ENCODE assay signal across 7 cellular contexts in the genomic region with DNA sequence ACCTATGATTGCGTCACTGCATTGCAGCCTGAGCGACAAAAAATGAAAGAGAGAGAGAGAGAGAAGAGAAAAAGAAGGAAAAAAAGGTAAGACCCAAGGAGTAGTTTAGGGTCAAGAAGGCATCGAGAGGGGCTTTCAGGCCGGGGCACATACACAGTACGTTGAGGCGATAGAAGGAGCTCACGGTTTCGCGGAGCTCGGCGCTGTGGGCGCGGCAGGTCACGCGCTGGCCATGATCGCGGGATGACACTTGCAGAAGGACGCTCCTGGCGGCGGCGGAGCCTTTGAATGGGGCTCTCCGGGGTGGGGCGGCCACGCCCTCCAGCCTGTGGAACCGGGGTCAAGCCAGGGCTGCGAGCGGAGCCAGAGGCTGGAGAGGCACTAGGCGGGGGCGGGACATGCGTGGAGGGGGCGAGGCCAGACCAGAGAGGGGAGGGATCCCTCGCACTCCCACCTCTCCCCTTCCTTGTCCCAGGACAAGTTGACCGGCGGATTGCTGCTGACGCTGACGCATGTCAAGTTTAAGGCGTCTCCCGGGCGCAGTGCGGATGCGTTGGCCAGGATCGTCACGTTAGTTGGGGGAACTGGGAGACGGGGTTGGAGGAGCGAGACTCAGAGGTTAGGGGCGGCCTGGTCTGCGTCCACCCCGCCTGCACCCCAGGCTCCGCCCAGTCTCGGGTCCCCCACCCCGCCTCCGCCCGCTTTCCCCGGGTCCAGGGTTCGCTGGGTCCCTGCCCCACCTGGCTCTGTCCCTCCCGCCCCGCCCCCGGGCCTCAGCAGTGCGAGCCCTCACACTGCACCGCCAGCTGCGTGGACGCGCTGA. TPM values are rescaled to one million over a fixed set of nuclear protein-coding genes. Genes with fewer than 3 reads are reported as not detected.
DNase-seq lines count a peak whose midpoint lies in the region; ATAC-seq and TF ChIP-seq lines count a peak whose summit lies in the region.
"Had no signal": no experiment of that assay in that cellular context is flagged by ENCODE, and none has a peak within 500 bp of the region (broad histone marks: within the 10 kb centered on the region; RNA-seq: fewer than 3 reads in every experiment).

No MANE protein-coding gene starts in this region.

- H3K9me3 ChIP-seq in mucosa of rectum (ENCODE audit: control insufficient read depth in 2 of 2, low read length in 2 of 2), result peaks cover 0 to 3% of the 10 kb centered on the region in 2 donors
- H3K9me3 ChIP-seq: thyroid gland had no signal

- H3K9ac ChIP-seq in mucosa of rectum (ENCODE audit: low read depth in 1 of 2, low read length in 2 of 2), result no peak overlapping the region

- peaks cover 19% of the 10 kb centered on the region for H3K4me1 Mint-ChIP-seq in GM23338
- peaks cover 12% of the 10 kb centered on the region for H3K4me1 Mint-ChIP-seq in activated T-helper 17 cell treated with anti-CD3 and anti-CD28 coated beads, Interleukin-2, amount 50 U/mL, for 72 hours

- H3K36me3 ChIP-seq in GM23338 (ENCODE audit: insufficient read depth) (no peaks in the 10 kb centered on the region), mucosa of rectum (ENCODE audit: control insufficient read depth in 2 of 2, insufficient read depth in 2 of 2, low read length in 2 of 2) (no peaks in the 10 kb centered on the region)
- H3K36me3 ChIP-seq: thyroid gland had no signal

- H3K4me3 Mint-ChIP-seq in GM23338, result peak overlapping the region; percentile 76
- peak overlapping the region; percentile 75 for H3K4me3 Mint-ChIP-seq in activated T-helper 17 cell treated with anti-CD3 and anti-CD28 coated beads, Interleukin-2, amount 50 U/mL, for 72 hours

- H3K4me1 ChIP-seq in GM23338 (ENCODE audit: insufficient read depth), result peaks cover 12% of the 10 kb centered on the region
- H3K4me1 ChIP-seq in mucosa of rectum (ENCODE audit: control insufficient read depth in 2 of 2, insufficient read depth in 2 of 2, low read length in 2 of 2), result peaks cover 5 to 9% of the 10 kb centered on the region in 2 donors

- peaks cover 48% of the 10 kb centered on the region for H3K27me3 Mint-ChIP-seq in GM23338 (ENCODE audit: insufficient read depth, low read depth, poor library complexity)
- H3K27me3 Mint-ChIP-seq in activated T-helper 17 cell treated with anti-CD3 and anti-CD28 coated beads, Interleukin-2, amount 50 U/mL, for 72 hours, result peaks cover 48% of the 10 kb centered on the region

- DNase-seq in GM23338 (ENCODE audit: low spot score) (peak; percentile 80), SW 1271 (lab: John Stamatoyannopoulos, UW) (no peak)

- H4K20me1 ChIP-seq in GM23338 (replicated peaks; ENCODE audit: insufficient read depth), result peaks cover 2% of the 10 kb centered on the region; the same call in 1 of the 2 replicates

- no peaks in the 10 kb centered on the region; the same call in 2 of the 3 replicates for H3K36me3 Mint-ChIP-seq in GM23338 (ENCODE audit: low read depth)
- no peaks in the 10 kb centered on the region for H3K36me3 Mint-ChIP-seq in activated T-helper 17 cell treated with anti-CD3 and anti-CD28 coated beads, Interleukin-2, amount 50 U/mL, for 72 hours (ENCODE audit: low read depth)

- H3K27me3 ChIP-seq in GM23338 (ENCODE audit: insufficient read depth), result peaks cover 34% of the 10 kb centered on the region
- H3K27me3 ChIP-seq in mucosa of rectum (ENCODE audit: control insufficient read depth in 2 of 2, insufficient read depth in 2 of 2, low read length in 2 of 2), result peaks cover 17 to 22% of the 10 kb centered on the region in 2 donors

- H3K79me2 ChIP-seq in GM23338 (replicated peaks; ENCODE audit: insufficient read depth), result no peaks in the 10 kb centered on the region

- H3K27ac ChIP-seq in GM23338 (ENCODE audit: low read depth), result no peak overlapping the region
- H3K27ac ChIP-seq in mucosa of rectum (ENCODE audit: low read depth in 2 of 2, low read length in 2 of 2), result no peak overlapping the region
- H3K27ac ChIP-seq: thyroid gland had no signal

- H2AFZ ChIP-seq in GM23338, result peak overlapping the region; percentile 19

- 0 out of 2 replicates have a peak, but pooled peaks cover 3% of the 10 kb centered on the region for H3F3A ChIP-seq in GM23338 (replicated peaks; ENCODE audit: low read depth)

- H3K4me3 ChIP-seq in GM23338 (peak overlapping the region; percentile 70), mucosa of rectum (ENCODE audit: low read length in 2 of 2) (peak overlapping the region; percentile 20 to 45)
- H3K4me3 ChIP-seq: thyroid gland had no signal

- peak overlapping the region; percentile 83 for H3K4me2 ChIP-seq in GM23338

- peaks cover 3% of the 10 kb centered on the region; the same call in 2 of the 3 replicates for H3K9me3 Mint-ChIP-seq in GM23338
- no peaks in the 10 kb centered on the region for H3K9me3 Mint-ChIP-seq in activated T-helper 17 cell treated with anti-CD3 and anti-CD28 coated beads, Interleukin-2, amount 50 U/mL, for 72 hours

- ATAC-seq in GM23338 (peak; percentile 58), GM19351 (IDR thresholded peaks at IDR 0.05; ENCODE audit: unreplicated experiment) (no peak), GM21367 (IDR thresholded peaks at IDR 0.05; ENCODE audit: unreplicated experiment) (no peak)
- peak; percentile 40 for ATAC-seq in activated T-helper 17 cell treated with anti-CD3 and anti-CD28 coated beads, Interleukin-2, amount 50 U/mL, for 72 hours (replicated peaks)

- peaks cover 12% of the 10 kb centered on the region for H3K9me2 ChIP-seq in GM23338 (ENCODE audit: insufficient read depth)

- no peak for TF ChIP-seq CTCF in GM23338 (conservative IDR thresholded peaks at IDR 0.05; ENCODE audit: low read depth in 2 of 2)

- H3K27ac Mint-ChIP-seq in GM23338, result no peak overlapping the region
- no peak overlapping the region for H3K27ac Mint-ChIP-seq in activated T-helper 17 cell treated with anti-CD3 and anti-CD28 coated beads, Interleukin-2, amount 50 U/mL, for 72 hours

TF ChIP-seq in GM23338, 12 proteins besides CTCF, POLR2A, EP300 and RAD21 (continues in another document):
- TF ChIP-seq EZH2 (IDR thresholded peaks at IDR 0.05; ENCODE audit: low read depth, unreplicated experiment) (no peak), ZNF114 (CRISPR knock-in tag; IDR thresholded peaks at IDR 0.05) (no peak), POLR2AphosphoS5 (IDR thresholded peaks at IDR 0.05; ENCODE audit: low read depth) (no peak), NANOG (IDR thresholded peaks at IDR 0.05; ENCODE audit: borderline replicate concordance) (no peak)
- TF ChIP-seq, protein P1, sequence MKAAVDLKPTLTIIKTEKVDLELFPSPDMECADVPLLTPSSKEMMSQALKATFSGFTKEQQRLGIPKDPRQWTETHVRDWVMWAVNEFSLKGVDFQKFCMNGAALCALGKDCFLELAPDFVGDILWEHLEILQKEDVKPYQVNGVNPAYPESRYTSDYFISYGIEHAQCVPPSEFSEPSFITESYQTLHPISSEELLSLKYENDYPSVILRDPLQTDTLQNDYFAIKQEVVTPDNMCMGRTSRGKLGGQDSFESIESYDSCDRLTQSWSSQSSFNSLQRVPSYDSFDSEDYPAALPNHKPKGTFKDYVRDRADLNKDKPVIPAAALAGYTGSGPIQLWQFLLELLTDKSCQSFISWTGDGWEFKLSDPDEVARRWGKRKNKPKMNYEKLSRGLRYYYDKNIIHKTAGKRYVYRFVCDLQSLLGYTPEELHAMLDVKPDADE (IDR thresholded peaks at IDR 0.05), result no peak
- TF ChIP-seq, protein P2, sequence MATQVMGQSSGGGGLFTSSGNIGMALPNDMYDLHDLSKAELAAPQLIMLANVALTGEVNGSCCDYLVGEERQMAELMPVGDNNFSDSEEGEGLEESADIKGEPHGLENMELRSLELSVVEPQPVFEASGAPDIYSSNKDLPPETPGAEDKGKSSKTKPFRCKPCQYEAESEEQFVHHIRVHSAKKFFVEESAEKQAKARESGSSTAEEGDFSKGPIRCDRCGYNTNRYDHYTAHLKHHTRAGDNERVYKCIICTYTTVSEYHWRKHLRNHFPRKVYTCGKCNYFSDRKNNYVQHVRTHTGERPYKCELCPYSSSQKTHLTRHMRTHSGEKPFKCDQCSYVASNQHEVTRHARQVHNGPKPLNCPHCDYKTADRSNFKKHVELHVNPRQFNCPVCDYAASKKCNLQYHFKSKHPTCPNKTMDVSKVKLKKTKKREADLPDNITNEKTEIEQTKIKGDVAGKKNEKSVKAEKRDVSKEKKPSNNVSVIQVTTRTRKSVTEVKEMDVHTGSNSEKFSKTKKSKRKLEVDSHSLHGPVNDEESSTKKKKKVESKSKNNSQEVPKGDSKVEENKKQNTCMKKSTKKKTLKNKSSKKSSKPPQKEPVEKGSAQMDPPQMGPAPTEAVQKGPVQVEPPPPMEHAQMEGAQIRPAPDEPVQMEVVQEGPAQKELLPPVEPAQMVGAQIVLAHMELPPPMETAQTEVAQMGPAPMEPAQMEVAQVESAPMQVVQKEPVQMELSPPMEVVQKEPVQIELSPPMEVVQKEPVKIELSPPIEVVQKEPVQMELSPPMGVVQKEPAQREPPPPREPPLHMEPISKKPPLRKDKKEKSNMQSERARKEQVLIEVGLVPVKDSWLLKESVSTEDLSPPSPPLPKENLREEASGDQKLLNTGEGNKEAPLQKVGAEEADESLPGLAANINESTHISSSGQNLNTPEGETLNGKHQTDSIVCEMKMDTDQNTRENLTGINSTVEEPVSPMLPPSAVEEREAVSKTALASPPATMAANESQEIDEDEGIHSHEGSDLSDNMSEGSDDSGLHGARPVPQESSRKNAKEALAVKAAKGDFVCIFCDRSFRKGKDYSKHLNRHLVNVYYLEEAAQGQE (IDR thresholded peaks at IDR 0.05; ENCODE audit: unreplicated experiment), result no peak

RNA-seq across cellular contexts. Expression of a gene that starts 6.9 kb away (rescaled TPM):
- 0.58 and 1.0 TPM in 2 replicates for total RNA-seq in GM23338 (2014; rRNA removed; shearing (Covaris generic))
- polyA plus RNA-seq in GM23338 (2016; fragmentation: Nextera tagmentation; extraction: Ambion mirVana), result 0.47 and 1.3 TPM in 2 replicates
- under 1 TPM in 1 of 2 donors, not detected in 1; 0.05 TPM for total RNA-seq in activated T-helper 17 cell treated with anti-CD3 and anti-CD28 coated beads, Interleukin-2, amount 50 U/mL, for 72 hours
- total RNA-seq: thyroid gland had no signal

RNA-seq across cellular contexts. Expression of a gene that starts 11.3 kb away (rescaled TPM):
- 9.9 and 13.1 TPM in 2 replicates for total RNA-seq in GM23338 (2014; rRNA removed; shearing (Covaris generic))
- polyA plus RNA-seq in GM23338 (2016; fragmentation: Nextera tagmentation; extraction: Ambion mirVana), result 3.6 and 3.8 TPM in 2 replicates
- 1 to 10 TPM; 1.0 to 1.4 TPM for total RNA-seq in activated T-helper 17 cell treated with anti-CD3 and anti-CD28 coated beads, Interleukin-2, amount 50 U/mL, for 72 hours

RNA-seq across cellular contexts. Expression of a gene that starts 22.9 kb away (rescaled TPM):
- total RNA-seq in GM23338 (2014; rRNA removed; shearing (Covaris generic)), result 28.2 and 30.2 TPM in 2 replicates
- 36.0 and 39.0 TPM in 2 replicates for polyA plus RNA-seq in GM23338 (2016; fragmentation: Nextera tagmentation; extraction: Ambion mirVana)
- total RNA-seq in activated T-helper 17 cell treated with anti-CD3 and anti-CD28 coated beads, Interleukin-2, amount 50 U/mL, for 72 hours, result 1 to 10 TPM; 2.3 to 2.6 TPM

RNA-seq across cellular contexts. Expression of a gene that starts 32.8 kb away (rescaled TPM):
- not detected in 2 replicates for total RNA-seq in GM23338 (2014; rRNA removed; shearing (Covaris generic))
- polyA plus RNA-seq in GM23338 (2016; fragmentation: Nextera tagmentation; extraction: Ambion mirVana), result not detected in 2 replicates
- under 1 TPM in 1 of 2 donors, not detected in 1; 0.13 TPM for total RNA-seq in activated T-helper 17 cell treated with anti-CD3 and anti-CD28 coated beads, Interleukin-2, amount 50 U/mL, for 72 hours
- total RNA-seq: thyroid gland had no signal

RNA-seq across cellular contexts. Expression of a gene that starts 54.9 kb away (rescaled TPM):
- 8.7 and 15.7 TPM in 2 replicates for total RNA-seq in GM23338 (2014; rRNA removed; shearing (Covaris generic))
- 10.5 and 12.1 TPM in 2 replicates for polyA plus RNA-seq in GM23338 (2016; fragmentation: Nextera tagmentation; extraction: Ambion mirVana)
- 100 to 1,000 TPM in 1 of 2 donors, 10 to 100 TPM in 1; 35.8 to 113 TPM for total RNA-seq in activated T-helper 17 cell treated with anti-CD3 and anti-CD28 coated beads, Interleukin-2, amount 50 U/mL, for 72 hours

Comparison
In these comparisons a context has a peak if more than half of its experiments do, and no peak if none do; other contexts are left out.
1. ATAC-seq: peak in GM23338 (single experiment) and activated T-helper 17 cell treated with anti-CD3 and anti-CD28 coated beads, Interleukin-2, amount 50 U/mL, for 72 hours (single experiment); none in GM19351 (single experiment) and GM21367 (single experiment).